19 cellular contexts compared by ENCODE assay signal in the genomic region with DNA sequence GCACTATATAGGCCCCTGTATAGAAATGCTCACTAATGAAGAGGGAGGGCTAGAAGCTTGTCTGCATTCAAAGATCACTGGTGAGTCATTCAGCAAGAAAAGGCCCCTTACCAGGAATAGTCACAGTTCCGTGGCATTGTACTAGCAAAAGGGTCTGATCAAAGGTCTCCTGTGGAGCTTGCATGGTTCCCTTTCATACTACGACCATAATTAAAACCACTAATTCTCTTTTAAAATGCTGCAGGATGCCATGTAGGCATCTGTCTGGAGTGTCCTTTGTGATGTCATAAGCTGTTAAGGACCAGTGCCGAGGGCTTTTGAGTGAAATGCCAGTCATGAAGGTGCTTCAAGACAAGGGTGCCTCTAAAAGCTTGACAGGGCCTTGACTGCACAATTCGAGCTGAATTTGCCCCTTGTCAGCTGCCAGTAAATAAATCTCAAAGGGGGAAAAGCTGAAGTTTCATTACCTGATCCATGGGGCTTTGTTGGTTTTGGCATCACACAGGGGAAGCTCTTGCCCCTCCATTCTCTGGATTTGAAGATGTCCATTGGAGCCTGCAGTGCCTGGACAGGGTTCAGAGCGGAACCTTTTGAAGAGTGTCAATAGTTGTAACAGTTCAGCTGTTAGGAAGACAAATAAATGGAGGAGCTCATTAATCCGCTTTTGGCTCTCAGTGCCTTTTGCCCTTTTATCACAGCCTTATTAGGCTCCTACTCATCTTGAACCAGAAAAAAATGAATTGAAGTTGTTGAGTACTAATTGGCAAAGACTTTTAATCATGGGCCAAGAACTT.
DNase-seq lines count a peak whose midpoint lies in the region; ATAC-seq lines count a peak whose summit lies in the region.
"Had no signal": no experiment of that assay in that cellular context is flagged by ENCODE, and none has a peak within 500 bp of the region (broad histone marks: within the 10 kb centered on the region; RNA-seq: fewer than 3 reads in every experiment).

No MANE protein-coding gene starts in this region.

- DNase-seq in DMS79 (lab: John Stamatoyannopoulos, UW) (peak; percentile 99), NCI-H128 (lab: John Stamatoyannopoulos, UW; ENCODE audit: unreplicated experiment) (peak; percentile 68), NCI-H510A treated with DMSO at 0.1 percent for 48 hours (lab: John Stamatoyannopoulos, UW) (peak; percentile 91), left lobe of liver (ENCODE audit: low spot score) (no peak), anterior cingulate cortex (lab: John Stamatoyannopoulos, UW) (no peak), AG08395 (ENCODE audit: low spot score) (no peak)
- DNase-seq: activated T-cell treated with anti-CD3 and anti-CD28 coated beads, Interleukin-2, amount 50 U/mL, for 1 hour; dorsolateral prefrontal cortex; GF-D8; GM23248; head of caudate nucleus; midbrain; NCI-H2081 treated with DMSO at 0.1 percent for 48 hours; OCI-M1; SK-N-SH; stimulated activated CD4-positive, alpha-beta T cell treated with anti-CD3 and anti-CD28 coated beads, Interleukin-2, amount 100 ng/mL, for 24 hours; substantia nigra had no signal

- ATAC-seq in left lobe of liver (peak; percentile 35), HG02885 (IDR thresholded peaks at IDR 0.05; ENCODE audit: poor library complexity, unreplicated experiment) (no peak), GM21529 (IDR thresholded peaks at IDR 0.05; ENCODE audit: unreplicated experiment) (no peak)

Comparison
In these comparisons a context has a peak if more than half of its experiments do, and no peak if none do; other contexts are left out.
1. DNase-seq: peak in DMS79 (single experiment), NCI-H128 (single experiment) and NCI-H510A treated with DMSO at 0.1 percent for 48 hours (single experiment); none in left lobe of liver (single experiment), anterior cingulate cortex (0 of 58) and AG08395 (single experiment).